Comparison of ENCODE assay signal across 19 cellular contexts in genomic region chr12:30880061-30880460, GRCh38. TPM values are rescaled to one million over a fixed set of nuclear protein-coding genes. Genes with fewer than 3 reads are reported as not detected.
DNase-seq lines count a peak whose midpoint lies in the region; ATAC-seq and TF ChIP-seq lines count a peak whose summit lies in the region.
"Had no signal": no experiment of that assay in that cellular context is flagged by ENCODE, and none has a peak within 500 bp of the region (broad histone marks: within the 10 kb centered on the region; RNA-seq: fewer than 3 reads in every experiment).

No MANE protein-coding gene starts in this region.

- no peak overlapping the region for H3K4me3 Mint-ChIP-seq in mesothelial cell of epicardium
- no peak overlapping the region for H3K4me3 Mint-ChIP-seq in activated CD8-positive, alpha-beta memory T cell treated with anti-CD3 and anti-CD28 coated beads, Interleukin-2, amount 10 ng/mL, durations not matched to agents 7 days and 5 days
- no peak overlapping the region for H3K4me3 Mint-ChIP-seq in T-helper 2 cell treated with Interferon-gamma antibody and Interleukin-4, amounts not matched to agents 5 μg/mL and 100 μg/mL, for 36 hours
- H3K4me3 Mint-ChIP-seq: activated CD4-positive, alpha-beta T cell treated with anti-CD3 and anti-CD28 coated beads for 36 hours; activated naive CD8-positive, alpha-beta T cell treated with anti-CD3 and anti-CD28 coated beads for 36 hours; naive thymus-derived CD4-positive, alpha-beta T cell had no signal

- no peak for ATAC-seq in activated CD8-positive, alpha-beta memory T cell treated with anti-CD3 and anti-CD28 coated beads, Interleukin-2, amount 10 ng/mL, durations not matched to agents 7 days and 5 days
- ATAC-seq: activated CD4-positive, alpha-beta T cell treated with anti-CD3 and anti-CD28 coated beads for 36 hours; foreskin keratinocyte; naive thymus-derived CD4-positive, alpha-beta T cell had no signal

- peaks cover 17% of the 10 kb centered on the region for H3K4me1 Mint-ChIP-seq in mesothelial cell of epicardium
- no peaks in the 10 kb centered on the region for H3K4me1 Mint-ChIP-seq in activated CD8-positive, alpha-beta memory T cell treated with anti-CD3 and anti-CD28 coated beads, Interleukin-2, amount 10 ng/mL, durations not matched to agents 7 days and 5 days
- H3K4me1 Mint-ChIP-seq in T-helper 2 cell treated with Interferon-gamma antibody and Interleukin-4, amounts not matched to agents 5 μg/mL and 100 μg/mL, for 36 hours (ENCODE audit: low read depth), result no peaks in the 10 kb centered on the region
- H3K4me1 Mint-ChIP-seq: activated CD4-positive, alpha-beta T cell treated with anti-CD3 and anti-CD28 coated beads for 36 hours; activated naive CD8-positive, alpha-beta T cell treated with anti-CD3 and anti-CD28 coated beads for 36 hours; naive thymus-derived CD4-positive, alpha-beta T cell had no signal

- H3K36me3 Mint-ChIP-seq in mesothelial cell of epicardium, result no peaks in the 10 kb centered on the region
- no peaks in the 10 kb centered on the region for H3K36me3 Mint-ChIP-seq in activated CD8-positive, alpha-beta memory T cell treated with anti-CD3 and anti-CD28 coated beads, Interleukin-2, amount 10 ng/mL, durations not matched to agents 7 days and 5 days
- no peaks in the 10 kb centered on the region for H3K36me3 Mint-ChIP-seq in T-helper 2 cell treated with Interferon-gamma antibody and Interleukin-4, amounts not matched to agents 5 μg/mL and 100 μg/mL, for 36 hours (ENCODE audit: low read depth)
- H3K36me3 Mint-ChIP-seq: activated naive CD8-positive, alpha-beta T cell treated with anti-CD3 and anti-CD28 coated beads for 36 hours had no signal

- H3K27me3 Mint-ChIP-seq in mesothelial cell of epicardium (ENCODE audit: low read depth), result peaks cover 28% of the 10 kb centered on the region
- H3K27me3 Mint-ChIP-seq in activated CD8-positive, alpha-beta memory T cell treated with anti-CD3 and anti-CD28 coated beads, Interleukin-2, amount 10 ng/mL, durations not matched to agents 7 days and 5 days, result peaks cover 11% of the 10 kb centered on the region
- H3K27me3 Mint-ChIP-seq in T-helper 2 cell treated with Interferon-gamma antibody and Interleukin-4, amounts not matched to agents 5 μg/mL and 100 μg/mL, for 36 hours (ENCODE audit: low read depth), result peaks cover 11% of the 10 kb centered on the region

- CTCF ChIA-PET in activated CD8-positive, alpha-beta memory T cell treated with anti-CD3 and anti-CD28 coated beads, Interleukin-2, amount 10 ng/mL, durations not matched to agents 7 days and 5 days (lab: Charles Lee), result no interaction called here

- DNase-seq in ELF-1 (ENCODE audit: low read depth, low spot score) (peak; percentile 59), NCI-H187 (lab: John Stamatoyannopoulos, UW) (peak; percentile 82 to 84), NCI-H774 (lab: John Stamatoyannopoulos, UW) (peak; percentile 74), mesothelial cell of epicardium (ENCODE audit: low spot score in 2 of 2, unreplicated experiment in 2 of 2) (no peak), islet precursor cell (no peak), MV-4-11 (lab: John Stamatoyannopoulos, UW) (no peak)
- DNase-seq in activated CD8-positive, alpha-beta memory T cell treated with anti-CD3 and anti-CD28 coated beads, Interleukin-2, amount 10 ng/mL, durations not matched to agents 7 days and 5 days, result no peak
- DNase-seq in T-helper 2 cell treated with Interferon-gamma antibody and Interleukin-4, amounts not matched to agents 5 μg/mL and 100 μg/mL, for 36 hours (ENCODE audit: low spot score), result no peak
- DNase-seq: activated CD4-positive, alpha-beta T cell treated with anti-CD3 and anti-CD28 coated beads for 36 hours; activated naive CD8-positive, alpha-beta T cell treated with anti-CD3 and anti-CD28 coated beads for 36 hours; AML-193; effector CD8-positive, alpha-beta T cell; foreskin keratinocyte; naive thymus-derived CD4-positive, alpha-beta T cell; NCI-H1048; retina; stimulated activated CD4-positive, alpha-beta T cell treated with anti-CD3 and anti-CD28 coated beads, Interleukin-1b, Interleukin-23, amount 100 ng/mL, for 48 hours; T-helper 9 cell; testis had no signal

- no peak for TF ChIP-seq CTCF in mesothelial cell of epicardium (IDR thresholded peaks at IDR 0.05; ENCODE audit: unreplicated experiment)

- no peaks in the 10 kb centered on the region for H3K9me3 Mint-ChIP-seq in mesothelial cell of epicardium
- H3K9me3 Mint-ChIP-seq in activated CD8-positive, alpha-beta memory T cell treated with anti-CD3 and anti-CD28 coated beads, Interleukin-2, amount 10 ng/mL, durations not matched to agents 7 days and 5 days (ENCODE audit: low read depth), result no peaks in the 10 kb centered on the region
- H3K9me3 Mint-ChIP-seq in T-helper 2 cell treated with Interferon-gamma antibody and Interleukin-4, amounts not matched to agents 5 μg/mL and 100 μg/mL, for 36 hours, result no peaks in the 10 kb centered on the region

- H3K27ac Mint-ChIP-seq in mesothelial cell of epicardium, result peak overlapping the region; percentile 55
- no peak overlapping the region for H3K27ac Mint-ChIP-seq in activated CD8-positive, alpha-beta memory T cell treated with anti-CD3 and anti-CD28 coated beads, Interleukin-2, amount 10 ng/mL, durations not matched to agents 7 days and 5 days
- no peak overlapping the region for H3K27ac Mint-ChIP-seq in T-helper 2 cell treated with Interferon-gamma antibody and Interleukin-4, amounts not matched to agents 5 μg/mL and 100 μg/mL, for 36 hours
- H3K27ac Mint-ChIP-seq: activated CD4-positive, alpha-beta T cell treated with anti-CD3 and anti-CD28 coated beads for 36 hours; activated naive CD8-positive, alpha-beta T cell treated with anti-CD3 and anti-CD28 coated beads for 36 hours; naive thymus-derived CD4-positive, alpha-beta T cell had no signal

RNA-seq across cellular contexts. Expression of gene TSPAN11, which starts 46.5 kb away (rescaled TPM):
- total RNA-seq in mesothelial cell of epicardium, result 19.7 to 20.6 TPM (median 19.8 TPM) in 3 replicates
- not detected for total RNA-seq in activated CD8-positive, alpha-beta memory T cell treated with anti-CD3 and anti-CD28 coated beads, Interleukin-2, amount 10 ng/mL, durations not matched to agents 7 days and 5 days
- total RNA-seq: activated CD4-positive, alpha-beta T cell treated with anti-CD3 and anti-CD28 coated beads for 36 hours; activated naive CD8-positive, alpha-beta T cell treated with anti-CD3 and anti-CD28 coated beads for 36 hours; foreskin keratinocyte; naive thymus-derived CD4-positive, alpha-beta T cell had no signal

Comparison
In these comparisons a context has a peak if more than half of its experiments do, and no peak if none do; other contexts are left out.
1. DNase-seq: peak in ELF-1 (single experiment), NCI-H187 (2 of 2) and NCI-H774 (single experiment); none in mesothelial cell of epicardium (0 of 2), islet precursor cell (single experiment), activated CD8-positive, alpha-beta memory T cell treated with anti-CD3 and anti-CD28 coated beads, Interleukin-2, amount 10 ng/mL, durations not matched to agents 7 days and 5 days (single experiment), T-helper 2 cell treated with Interferon-gamma antibody and Interleukin-4, amounts not matched to agents 5 μg/mL and 100 μg/mL, for 36 hours (single experiment) and MV-4-11 (single experiment).
2. RNA of gene TSPAN11, which starts 46.5 kb away (total RNA-seq): 19.7 to 20.6 TPM in mesothelial cell of epicardium; not detected in activated CD8-positive, alpha-beta memory T cell treated with anti-CD3 and anti-CD28 coated beads, Interleukin-2, amount 10 ng/mL, durations not matched to agents 7 days and 5 days; every median in the first group is over 10 times any median in the second.